2 cellular contexts compared by ENCODE assay signal in the genomic region with DNA sequence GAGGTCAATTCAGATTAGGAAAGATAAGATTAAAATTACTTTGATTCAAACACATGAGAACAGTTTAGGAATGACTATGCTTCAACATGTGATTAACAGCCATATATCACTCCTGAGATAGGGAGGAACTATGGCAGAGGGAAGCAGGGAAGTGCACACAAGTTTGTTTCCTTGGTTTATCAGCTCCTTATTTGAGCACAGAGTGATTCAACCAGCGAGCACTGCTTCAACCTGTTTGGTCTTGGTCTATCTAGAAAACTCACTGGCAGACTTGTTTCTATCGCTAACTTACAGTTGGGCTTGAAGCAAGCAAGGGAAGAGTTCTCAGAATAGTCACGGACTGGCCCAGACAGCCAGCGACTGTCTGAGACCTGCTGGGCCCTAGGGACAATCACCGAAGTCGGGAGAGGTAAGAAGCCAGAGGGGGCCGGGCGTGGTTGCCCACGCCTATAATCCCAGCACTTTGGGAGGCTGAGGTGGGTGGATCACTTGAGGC.
TF ChIP-seq lines count a peak whose summit lies in the region.

No MANE protein-coding gene starts in this region.

TF ChIP-seq in SK-N-SH, 30 proteins besides CTCF, POLR2A, EP300 and RAD21:
- TF ChIP-seq USF1 (IDR thresholded peaks at IDR 0.05; ENCODE audit: borderline replicate concordance, low read depth): no peak
- TF ChIP-seq RCOR1 (IDR thresholded peaks at IDR 0.05; ENCODE audit: low read length): no peak
- TF ChIP-seq GATA2 (CRISPR knock-in tag; IDR thresholded peaks at IDR 0.05): no peak
- TF ChIP-seq MXI1 (IDR thresholded peaks at IDR 0.05; ENCODE audit: low read depth, low read length): no peak
- TF ChIP-seq, protein P1, sequence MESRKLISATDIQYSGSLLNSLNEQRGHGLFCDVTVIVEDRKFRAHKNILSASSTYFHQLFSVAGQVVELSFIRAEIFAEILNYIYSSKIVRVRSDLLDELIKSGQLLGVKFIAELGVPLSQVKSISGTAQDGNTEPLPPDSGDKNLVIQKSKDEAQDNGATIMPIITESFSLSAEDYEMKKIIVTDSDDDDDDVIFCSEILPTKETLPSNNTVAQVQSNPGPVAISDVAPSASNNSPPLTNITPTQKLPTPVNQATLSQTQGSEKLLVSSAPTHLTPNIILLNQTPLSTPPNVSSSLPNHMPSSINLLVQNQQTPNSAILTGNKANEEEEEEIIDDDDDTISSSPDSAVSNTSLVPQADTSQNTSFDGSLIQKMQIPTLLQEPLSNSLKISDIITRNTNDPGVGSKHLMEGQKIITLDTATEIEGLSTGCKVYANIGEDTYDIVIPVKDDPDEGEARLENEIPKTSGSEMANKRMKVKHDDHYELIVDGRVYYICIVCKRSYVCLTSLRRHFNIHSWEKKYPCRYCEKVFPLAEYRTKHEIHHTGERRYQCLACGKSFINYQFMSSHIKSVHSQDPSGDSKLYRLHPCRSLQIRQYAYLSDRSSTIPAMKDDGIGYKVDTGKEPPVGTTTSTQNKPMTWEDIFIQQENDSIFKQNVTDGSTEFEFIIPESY (IDR thresholded peaks at IDR 0.05; ENCODE audit: borderline replicate concordance, low read depth): no peak
- TF ChIP-seq, protein P2, sequence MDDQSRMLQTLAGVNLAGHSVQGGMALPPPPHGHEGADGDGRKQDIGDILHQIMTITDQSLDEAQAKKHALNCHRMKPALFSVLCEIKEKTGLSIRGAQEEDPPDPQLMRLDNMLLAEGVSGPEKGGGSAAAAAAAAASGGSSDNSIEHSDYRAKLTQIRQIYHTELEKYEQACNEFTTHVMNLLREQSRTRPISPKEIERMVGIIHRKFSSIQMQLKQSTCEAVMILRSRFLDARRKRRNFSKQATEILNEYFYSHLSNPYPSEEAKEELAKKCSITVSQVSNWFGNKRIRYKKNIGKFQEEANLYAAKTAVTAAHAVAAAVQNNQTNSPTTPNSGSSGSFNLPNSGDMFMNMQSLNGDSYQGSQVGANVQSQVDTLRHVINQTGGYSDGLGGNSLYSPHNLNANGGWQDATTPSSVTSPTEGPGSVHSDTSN (IDR thresholded peaks at IDR 0.05): no peak
- TF ChIP-seq FOSL2 (IDR thresholded peaks at IDR 0.05; ENCODE audit: borderline replicate concordance, low read depth): no peak
- TF ChIP-seq ELF1 (IDR thresholded peaks at IDR 0.05): no peak
- no peak for TF ChIP-seq RXRA (IDR thresholded peaks at IDR 0.05; ENCODE audit: borderline replicate concordance, low read depth)
- TF ChIP-seq SMC3 (IDR thresholded peaks at IDR 0.05; ENCODE audit: low read depth, low read length): no peak
- TF ChIP-seq SIN3A (IDR thresholded peaks at IDR 0.05; ENCODE audit: borderline replicate concordance, low read depth, low read length): no peak

TF ChIP-seq in SK-N-SH treated with all-trans-retinoic acid at 6 μM for 48 hours, 23 proteins besides CTCF, POLR2A, EP300 and RAD21:
- TF ChIP-seq CSDC2 (CRISPR knock-in tag; IDR thresholded peaks at IDR 0.05) (no peak), TOX (CRISPR knock-in tag; IDR thresholded peaks at IDR 0.05; ENCODE audit: borderline replicate concordance) (no peak), ZFP30 (CRISPR knock-in tag; IDR thresholded peaks at IDR 0.05) (no peak), POU6F1 (CRISPR knock-in tag; IDR thresholded peaks at IDR 0.05; ENCODE audit: borderline replicate concordance, low read depth) (no peak), ZNF8 (CRISPR knock-in tag; IDR thresholded peaks at IDR 0.05) (no peak), RARB (CRISPR knock-in tag; IDR thresholded peaks at IDR 0.05) (no peak), ZFP3 (CRISPR knock-in tag; IDR thresholded peaks at IDR 0.05) (no peak), ZC3H10 (CRISPR knock-in tag; IDR thresholded peaks at IDR 0.05) (no peak), BACH2 (CRISPR knock-in tag; IDR thresholded peaks at IDR 0.05; ENCODE audit: borderline replicate concordance) (no peak), ESRRG (CRISPR knock-in tag; IDR thresholded peaks at IDR 0.05) (no peak)
